Comparison of ENCODE assay signal across 23 cellular contexts in the genomic region with DNA sequence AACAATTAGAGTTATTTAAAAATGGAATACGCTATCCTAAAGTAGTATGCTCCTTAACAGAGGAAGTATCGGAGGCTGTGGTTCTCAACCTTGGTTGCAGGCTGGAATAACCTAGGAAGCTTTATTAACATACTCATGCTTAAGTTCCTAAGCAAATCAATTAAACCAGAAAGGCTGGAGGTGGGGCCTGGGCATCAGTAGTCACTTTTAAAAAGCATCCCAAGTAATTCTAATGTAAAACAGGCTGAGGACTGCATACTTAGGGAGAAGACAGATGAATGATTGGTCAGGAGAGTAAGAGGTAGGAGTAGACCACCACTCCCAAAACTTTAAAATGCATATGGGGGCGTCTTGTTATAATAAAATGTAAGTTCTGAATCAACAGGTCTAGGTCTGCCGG. TPM values are rescaled to one million over a fixed set of nuclear protein-coding genes. Genes with fewer than 3 reads are reported as not detected.
DNase-seq lines count a peak whose midpoint lies in the region; ATAC-seq and TF ChIP-seq lines count a peak whose summit lies in the region.
"Had no signal": no experiment of that assay in that cellular context is flagged by ENCODE, and none has a peak within 500 bp of the region (broad histone marks: within the 10 kb centered on the region; RNA-seq: fewer than 3 reads in every experiment).

No MANE protein-coding gene starts in this region.

- H3K9me3 Mint-ChIP-seq in GM23338 = peaks cover 27% of the 10 kb centered on the region
- no peaks in the 10 kb centered on the region for H3K9me3 Mint-ChIP-seq in central memory CD8-positive, alpha-beta T cell
- peaks cover 5% of the 10 kb centered on the region for H3K9me3 Mint-ChIP-seq in nephron
- peaks cover 17 to 24% of the 10 kb centered on the region in 2 experiments; a peak in 4 of 5 replicates for H3K9me3 Mint-ChIP-seq in H9
- H3K9me3 Mint-ChIP-seq: CD4-positive, alpha-beta T cell; CD8-positive, alpha-beta memory T cell had no signal

- no peak overlapping the region for H2AFZ ChIP-seq in GM23338
- no peak overlapping the region for H2AFZ ChIP-seq in H9 (ENCODE audit: low read length)
- H2AFZ ChIP-seq: GM23248 had no signal

- no peak overlapping the region for H3K56ac ChIP-seq in H9 (ENCODE audit: insufficient read length, low read depth, low read length)

- peaks cover 7% of the 10 kb centered on the region; the same call in 1 of the 2 replicates for H3K4me1 ChIP-seq in GM23338 (ENCODE audit: insufficient read depth)
- no peaks in the 10 kb centered on the region for H3K4me1 ChIP-seq in NT2/D1 (ENCODE audit: insufficient read depth, insufficient read length)
- H3K4me1 ChIP-seq in H9 (ENCODE audit: insufficient read depth, low read length) = no peaks in the 10 kb centered on the region
- H3K4me1 ChIP-seq: A549; BE2C; BLaER1 treated with 17β-estradiol and CSF1 and Interleukin-3, amounts not matched to agents 10 nM and 100 nM had no signal

- H3K4ac ChIP-seq in H9 (ENCODE audit: low read depth, low read length) = no peak overlapping the region

- no peaks in the 10 kb centered on the region for H3K79me1 ChIP-seq in H9 (ENCODE audit: insufficient read depth, low read depth, low read length, poor library complexity, severe bottlenecking)

- peaks cover 75% of the 10 kb centered on the region for H3K36me3 Mint-ChIP-seq in GM23338 (ENCODE audit: low read depth)
- H3K36me3 Mint-ChIP-seq in central memory CD8-positive, alpha-beta T cell (ENCODE audit: insufficient read depth) = peaks cover 19% of the 10 kb centered on the region
- peaks cover 85% of the 10 kb centered on the region for H3K36me3 Mint-ChIP-seq in nephron (ENCODE audit: low read depth)
- H3K36me3 Mint-ChIP-seq in H9 (ENCODE audit: insufficient read depth in 1 of 3, low read depth in 3 of 3) = peaks cover 48 to 83% (median 77%) of the 10 kb centered on the region in 3 experiments

- no CpG with 5 or more reads among the region's 4 CpGs for WGBS in H9 (ENCODE audit: extremely low coverage, insufficient read length, low lambda C conversion rate)

- H3K27ac ChIP-seq in GM23338 (ENCODE audit: low read depth) (no peak overlapping the region), H9 (ENCODE audit: insufficient read length, low read depth, low read length) (no peak overlapping the region)
- H3K27ac ChIP-seq: A549; BLaER1 treated with 17β-estradiol and CSF1 and Interleukin-3, amounts not matched to agents 10 nM and 100 nM; GM23248 had no signal

- H4K91ac ChIP-seq in H9 (ENCODE audit: insufficient read length, low read depth, low read length) = no peak overlapping the region

- no peaks in the 10 kb centered on the region for H3K27me3 ChIP-seq in GM23338 (ENCODE audit: insufficient read depth)
- no peaks in the 10 kb centered on the region for H3K27me3 ChIP-seq in NT2/D1 (ENCODE audit: insufficient read depth, insufficient read length)
- H3K27me3 ChIP-seq in H9 (ENCODE audit: insufficient read depth, low read length) = no peaks in the 10 kb centered on the region
- H3K27me3 ChIP-seq: BE2C; BLaER1 treated with 17β-estradiol and CSF1 and Interleukin-3, amounts not matched to agents 10 nM and 100 nM had no signal

- H4K20me1 ChIP-seq in GM23338 (replicated peaks; ENCODE audit: insufficient read depth) (no peaks in the 10 kb centered on the region), H9 (ENCODE audit: control insufficient read depth, insufficient read depth, insufficient read length) (no peaks in the 10 kb centered on the region)

- H3K4me1 Mint-ChIP-seq in GM23338 (peaks cover 6% of the 10 kb centered on the region), nephron (peaks cover 6% of the 10 kb centered on the region), H9 (peaks cover 6 to 8% of the 10 kb centered on the region in 2 experiments)
- peaks cover 9% of the 10 kb centered on the region for H3K4me1 Mint-ChIP-seq in central memory CD8-positive, alpha-beta T cell
- H3K4me1 Mint-ChIP-seq: CD14-positive monocyte had no signal

- H3K27ac Mint-ChIP-seq in GM23338 = no peak overlapping the region
- peak overlapping the region; percentile 66 for H3K27ac Mint-ChIP-seq in central memory CD8-positive, alpha-beta T cell (ENCODE audit: low read depth)
- H3K27ac Mint-ChIP-seq in nephron = peak overlapping the region; percentile 9 to 28 (median 21)
- peak overlapping the region in 1 of 3 experiments; percentile 87; a peak in 2 of 7 replicates for H3K27ac Mint-ChIP-seq in H9
- H3K27ac Mint-ChIP-seq: CD14-positive monocyte; CD4-positive, alpha-beta T cell had no signal

- H3K4me3 Mint-ChIP-seq in GM23338 (peak overlapping the region; percentile 8; the same call in 1 of the 3 replicates), nephron (no peak overlapping the region), H9 (peak overlapping the region in 1 of 2 experiments; percentile 7; a peak in 1 of 5 replicates)
- H3K4me3 Mint-ChIP-seq in central memory CD8-positive, alpha-beta T cell = no peak overlapping the region
- H3K4me3 Mint-ChIP-seq: CD14-positive monocyte; CD4-positive, alpha-beta T cell; CD8-positive, alpha-beta memory T cell had no signal

- ATAC-seq in GM23338 (peak; percentile 55), HG02798 (IDR thresholded peaks at IDR 0.05; ENCODE audit: poor library complexity, unreplicated experiment) (no peak)
- no peak for ATAC-seq in central memory CD8-positive, alpha-beta T cell (replicated peaks; ENCODE audit: extremely low read depth, poor library complexity, severe bottlenecking)
- ATAC-seq: A549, GM12878 had no signal

- no peaks in the 10 kb centered on the region for H3F3A ChIP-seq in GM23338 (replicated peaks; ENCODE audit: low read depth)

- DNase-seq in GM23338 (ENCODE audit: low spot score) (peak; percentile 45), NT2/D1 (ENCODE audit: low read depth, low spot score) (peak; percentile 8), mesenteric fat pad (ENCODE audit: low spot score) (no peak), H9 (no peak)
- no peak for DNase-seq in central memory CD8-positive, alpha-beta T cell (ENCODE audit: low spot score in 2 of 2)
- DNase-seq: 8988T; ACHN; AML-193; BE2C; CD4-positive, alpha-beta T cell; CD8-positive, alpha-beta memory T cell; DMS 273 treated with DMSO at 0.1 percent for 48 hours; DMS79; EL; GDM1; GM23248; HCEC 1CT had no signal

- H2BK5ac ChIP-seq in H9 (ENCODE audit: insufficient read length, low read length) = no peak overlapping the region

- no peak overlapping the region for H3K18ac ChIP-seq in H9 (ENCODE audit: insufficient read length, low read depth, low read length)

- H2BK120ac ChIP-seq in H9 (ENCODE audit: low read depth, low read length, poor library complexity, severe bottlenecking) = no peak overlapping the region

- H4K5ac ChIP-seq in H9 (ENCODE audit: insufficient read length, low read depth, low read length) = no peak overlapping the region

- H3K9ac ChIP-seq in NT2/D1 (ENCODE audit: insufficient read length, low read depth) = no peak overlapping the region
- H3K9ac ChIP-seq in H9 (ENCODE audit: extremely low read depth, insufficient read length, low read length) = no peak overlapping the region
- H3K9ac ChIP-seq: BLaER1 treated with 17β-estradiol and CSF1 and Interleukin-3, amounts not matched to agents 10 nM and 100 nM; GM23248 had no signal

- no peak overlapping the region for H3K23ac ChIP-seq in H9 (ENCODE audit: insufficient read length, low read depth, low read length)

- TF ChIP-seq CTCF in GM23338 (conservative IDR thresholded peaks at IDR 0.05; ENCODE audit: low read depth in 2 of 2) (no peak), nephron (IDR thresholded peaks at IDR 0.05; ENCODE audit: unreplicated experiment in 3 of 3) (no peak), H9 (conservative IDR thresholded peaks at IDR 0.05) (no peak)

- H2AK5ac ChIP-seq in H9 (ENCODE audit: insufficient read length, low read length) = no peak overlapping the region

- H2BK12ac ChIP-seq in H9 (ENCODE audit: insufficient read length, low read depth, low read length) = no peak overlapping the region

- no peaks in the 10 kb centered on the region for H3K9me2 ChIP-seq in GM23338 (ENCODE audit: insufficient read depth)

- H3K4me2 ChIP-seq in GM23338 (0 out of 2 replicates have a peak overlapping the region, but pooled peaks have one; percentile 1), H9 (ENCODE audit: insufficient read depth, insufficient read length, low read length) (no peak overlapping the region)
- H3K4me2 ChIP-seq: A549; BLaER1 treated with 17β-estradiol and CSF1 and Interleukin-3, amounts not matched to agents 10 nM and 100 nM had no signal

- peaks cover 39% of the 10 kb centered on the region for H3K36me3 ChIP-seq in GM23338 (ENCODE audit: insufficient read depth)
- H3K36me3 ChIP-seq in NT2/D1 (ENCODE audit: insufficient read depth, insufficient read length, low read length) = peaks cover 61% of the 10 kb centered on the region
- H3K36me3 ChIP-seq: BE2C had no signal

- H3K23me2 ChIP-seq in H9 (ENCODE audit: insufficient read length, low read depth, low read length, poor library complexity, severe bottlenecking) = no peaks in the 10 kb centered on the region

- H3K14ac ChIP-seq in H9 (ENCODE audit: insufficient read depth, low read length) = no peak overlapping the region

- H3K4me3 ChIP-seq in GM23338 (no peak overlapping the region), NT2/D1 (ENCODE audit: insufficient read length, low read depth) (no peak overlapping the region)
- H3K4me3 ChIP-seq: A549; BLaER1 treated with 17β-estradiol and CSF1 and Interleukin-3, amounts not matched to agents 10 nM and 100 nM; GM12878; GM23248 had no signal

- H3K79me2 ChIP-seq in GM23338 (replicated peaks; ENCODE audit: insufficient read depth) (peaks cover 12% of the 10 kb centered on the region; the same call in 1 of the 2 replicates), H9 (ENCODE audit: insufficient read depth, low read length) (no peaks in the 10 kb centered on the region)

- no peak overlapping the region for H4K8ac ChIP-seq in H9 (replicated peaks; ENCODE audit: insufficient read length, low read depth, low read length)

- H3T11ph ChIP-seq in H9 (ENCODE audit: low read length) = no peak overlapping the region

- no peak overlapping the region for H2BK20ac ChIP-seq in H9 (ENCODE audit: low read depth, low read length, poor library complexity, severe bottlenecking)

- H3K27me3 Mint-ChIP-seq in GM23338 (ENCODE audit: insufficient read depth, low read depth, poor library complexity) = peaks cover 3% of the 10 kb centered on the region
- H3K27me3 Mint-ChIP-seq in central memory CD8-positive, alpha-beta T cell = no peaks in the 10 kb centered on the region
- no peaks in the 10 kb centered on the region for H3K27me3 Mint-ChIP-seq in nephron (ENCODE audit: low read depth)
- no peaks in the 10 kb centered on the region for H3K27me3 Mint-ChIP-seq in H9 (ENCODE audit: low read depth)
- H3K27me3 Mint-ChIP-seq: CD4-positive, alpha-beta T cell; CD8-positive, alpha-beta memory T cell had no signal

- H3K9me3 ChIP-seq in NT2/D1 (ENCODE audit: insufficient read depth, low read length) (no peaks in the 10 kb centered on the region; the same call in 1 of the 2 replicates), H9 (ENCODE audit: control insufficient read depth, low read depth, low read length) (no peaks in the 10 kb centered on the region)
- H3K9me3 ChIP-seq: A549, BE2C had no signal

- H2BK15ac ChIP-seq in H9 (ENCODE audit: low read depth, low read length) = no peak overlapping the region

TF ChIP-seq in GM23338, 12 proteins besides CTCF, POLR2A, EP300 and RAD21 (continues in another document):
- TF ChIP-seq ZNF114 (CRISPR knock-in tag; IDR thresholded peaks at IDR 0.05) = no peak

RNA-seq across cellular contexts. Expression of gene ACAA2, which starts 15.3 kb away (rescaled TPM):
- 123 and 126 TPM in 2 replicates for total RNA-seq in GM23338 (2014; rRNA removed; shearing (Covaris generic))
- 83.8 and 91.1 TPM in 2 replicates for polyA plus RNA-seq in GM23338 (2016; fragmentation: Nextera tagmentation; extraction: Ambion mirVana)
- total RNA-seq in mesenteric fat pad = 178 TPM
- total RNA-seq in H9 (2021) = 115 and 116 TPM in 2 replicates

Comparison
In these comparisons a context has a peak if more than half of its experiments do, and no peak if none do; other contexts are left out.
1. DNase-seq: peak in GM23338 (single experiment) and NT2/D1 (single experiment); none in central memory CD8-positive, alpha-beta T cell (0 of 2), mesenteric fat pad (single experiment) and H9 (single experiment).